ENCODE assay signal across 1 cellular context in the genomic region with DNA sequence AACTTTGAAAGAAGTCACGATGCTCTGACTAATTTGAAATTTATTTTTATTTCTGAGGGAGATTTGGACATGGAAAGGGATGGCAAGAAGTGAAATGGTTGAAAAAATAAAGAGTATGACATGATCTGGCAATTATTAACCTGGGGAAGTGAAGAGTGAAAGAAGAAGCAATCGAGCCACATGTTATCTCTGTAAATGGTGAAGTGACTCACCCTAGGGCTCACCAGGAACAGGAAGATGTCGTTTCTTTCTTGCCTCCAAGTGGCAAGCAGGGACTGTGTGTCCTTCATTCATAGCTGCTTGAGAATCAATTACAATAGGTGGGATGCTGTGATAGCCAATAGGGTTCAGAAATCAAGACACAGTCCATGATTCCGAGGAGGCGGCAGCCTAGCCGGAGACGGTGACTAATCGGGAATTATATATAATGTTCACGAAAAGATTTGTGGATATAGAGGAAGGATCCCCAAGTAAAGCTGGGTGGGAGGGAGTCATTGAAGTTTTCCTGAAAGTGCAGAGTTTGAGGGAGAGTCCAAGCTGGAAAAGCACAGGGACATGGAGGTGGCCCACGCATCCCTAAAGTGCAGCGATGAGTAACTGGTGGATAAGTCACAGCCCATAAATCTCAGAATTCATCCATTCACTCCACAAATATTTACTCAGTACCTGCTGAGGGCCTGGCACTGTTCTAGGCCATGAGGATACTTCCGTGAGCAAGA.
TF ChIP-seq lines count a peak whose summit lies in the region.

No MANE protein-coding gene starts in this region.

TF ChIP-seq in HepG2, 621 proteins besides CTCF, POLR2A, EP300 and RAD21 (continues in another document):
- TF ChIP-seq SSRP1 (CRISPR knock-in tag; IDR thresholded peaks at IDR 0.05) (0 out of 2 replicates have a peak, but pooled peaks have one; percentile 74), ZNF383 (CRISPR knock-in tag; IDR thresholded peaks at IDR 0.05; ENCODE audit: borderline replicate concordance) (0 out of 2 replicates have a peak, but pooled peaks have one; percentile 29), ZEB1 (IDR thresholded peaks at IDR 0.05; ENCODE audit: insufficient replicate concordance, low read depth) (no peak), DNMT1 (CRISPR knock-in tag; IDR thresholded peaks at IDR 0.05) (no peak), ZNF382 (CRISPR knock-in tag; IDR thresholded peaks at IDR 0.05; ENCODE audit: borderline replicate concordance) (no peak), ZNF816 (CRISPR knock-in tag; IDR thresholded peaks at IDR 0.05; ENCODE audit: borderline replicate concordance) (no peak), ZNF546 (CRISPR knock-in tag; conservative IDR thresholded peaks at IDR 0.05) (no peak), MZF1 (CRISPR knock-in tag; IDR thresholded peaks at IDR 0.05; ENCODE audit: borderline replicate concordance) (no peak), ZFYVE20 (CRISPR knock-in tag; IDR thresholded peaks at IDR 0.05; ENCODE audit: borderline replicate concordance, low read depth) (no peak), NFIC (IDR thresholded peaks at IDR 0.05; ENCODE audit: low read length) (0 out of 2 replicates have a peak, but pooled peaks have one; percentile 27), RARA (CRISPR knock-in tag; IDR thresholded peaks at IDR 0.05) (peak; percentile 45), POLR2G (IDR thresholded peaks at IDR 0.05; ENCODE audit: low read depth, low read length) (peak; percentile 48), HNRNPUL1 (IDR thresholded peaks at IDR 0.05; ENCODE audit: low read depth, low read length) (0 out of 2 replicates have a peak, but pooled peaks have one; percentile 35), IRF2 (CRISPR knock-in tag; IDR thresholded peaks at IDR 0.05) (0 out of 2 replicates have a peak, but pooled peaks have one; percentile 27), FOXA3 (CRISPR knock-in tag; IDR thresholded peaks at IDR 0.05) (peak; percentile 76), IKZF1 (IDR thresholded peaks at IDR 0.05) (no peak), KDM2A (CRISPR knock-in tag; IDR thresholded peaks at IDR 0.05; ENCODE audit: borderline replicate concordance, low read depth) (0 out of 2 replicates have a peak, but pooled peaks have one; percentile 31), ZNF468 (CRISPR knock-in tag; IDR thresholded peaks at IDR 0.05) (no peak), BRD4 (CRISPR knock-in tag; IDR thresholded peaks at IDR 0.05) (no peak)
- TF ChIP-seq, protein P1, sequence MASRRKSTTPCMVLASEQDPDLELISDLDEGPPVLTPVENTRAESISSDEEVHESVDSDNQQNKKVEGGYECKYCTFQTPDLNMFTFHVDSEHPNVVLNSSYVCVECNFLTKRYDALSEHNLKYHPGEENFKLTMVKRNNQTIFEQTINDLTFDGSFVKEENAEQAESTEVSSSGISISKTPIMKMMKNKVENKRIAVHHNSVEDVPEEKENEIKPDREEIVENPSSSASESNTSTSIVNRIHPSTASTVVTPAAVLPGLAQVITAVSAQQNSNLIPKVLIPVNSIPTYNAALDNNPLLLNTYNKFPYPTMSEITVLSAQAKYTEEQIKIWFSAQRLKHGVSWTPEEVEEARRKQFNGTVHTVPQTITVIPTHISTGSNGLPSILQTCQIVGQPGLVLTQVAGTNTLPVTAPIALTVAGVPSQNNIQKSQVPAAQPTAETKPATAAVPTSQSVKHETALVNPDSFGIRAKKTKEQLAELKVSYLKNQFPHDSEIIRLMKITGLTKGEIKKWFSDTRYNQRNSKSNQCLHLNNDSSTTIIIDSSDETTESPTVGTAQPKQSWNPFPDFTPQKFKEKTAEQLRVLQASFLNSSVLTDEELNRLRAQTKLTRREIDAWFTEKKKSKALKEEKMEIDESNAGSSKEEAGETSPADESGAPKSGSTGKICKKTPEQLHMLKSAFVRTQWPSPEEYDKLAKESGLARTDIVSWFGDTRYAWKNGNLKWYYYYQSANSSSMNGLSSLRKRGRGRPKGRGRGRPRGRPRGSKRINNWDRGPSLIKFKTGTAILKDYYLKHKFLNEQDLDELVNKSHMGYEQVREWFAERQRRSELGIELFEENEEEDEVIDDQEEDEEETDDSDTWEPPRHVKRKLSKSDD (CRISPR knock-in tag; IDR thresholded peaks at IDR 0.05; ENCODE audit: low read depth): no peak
- TF ChIP-seq, protein P2, sequence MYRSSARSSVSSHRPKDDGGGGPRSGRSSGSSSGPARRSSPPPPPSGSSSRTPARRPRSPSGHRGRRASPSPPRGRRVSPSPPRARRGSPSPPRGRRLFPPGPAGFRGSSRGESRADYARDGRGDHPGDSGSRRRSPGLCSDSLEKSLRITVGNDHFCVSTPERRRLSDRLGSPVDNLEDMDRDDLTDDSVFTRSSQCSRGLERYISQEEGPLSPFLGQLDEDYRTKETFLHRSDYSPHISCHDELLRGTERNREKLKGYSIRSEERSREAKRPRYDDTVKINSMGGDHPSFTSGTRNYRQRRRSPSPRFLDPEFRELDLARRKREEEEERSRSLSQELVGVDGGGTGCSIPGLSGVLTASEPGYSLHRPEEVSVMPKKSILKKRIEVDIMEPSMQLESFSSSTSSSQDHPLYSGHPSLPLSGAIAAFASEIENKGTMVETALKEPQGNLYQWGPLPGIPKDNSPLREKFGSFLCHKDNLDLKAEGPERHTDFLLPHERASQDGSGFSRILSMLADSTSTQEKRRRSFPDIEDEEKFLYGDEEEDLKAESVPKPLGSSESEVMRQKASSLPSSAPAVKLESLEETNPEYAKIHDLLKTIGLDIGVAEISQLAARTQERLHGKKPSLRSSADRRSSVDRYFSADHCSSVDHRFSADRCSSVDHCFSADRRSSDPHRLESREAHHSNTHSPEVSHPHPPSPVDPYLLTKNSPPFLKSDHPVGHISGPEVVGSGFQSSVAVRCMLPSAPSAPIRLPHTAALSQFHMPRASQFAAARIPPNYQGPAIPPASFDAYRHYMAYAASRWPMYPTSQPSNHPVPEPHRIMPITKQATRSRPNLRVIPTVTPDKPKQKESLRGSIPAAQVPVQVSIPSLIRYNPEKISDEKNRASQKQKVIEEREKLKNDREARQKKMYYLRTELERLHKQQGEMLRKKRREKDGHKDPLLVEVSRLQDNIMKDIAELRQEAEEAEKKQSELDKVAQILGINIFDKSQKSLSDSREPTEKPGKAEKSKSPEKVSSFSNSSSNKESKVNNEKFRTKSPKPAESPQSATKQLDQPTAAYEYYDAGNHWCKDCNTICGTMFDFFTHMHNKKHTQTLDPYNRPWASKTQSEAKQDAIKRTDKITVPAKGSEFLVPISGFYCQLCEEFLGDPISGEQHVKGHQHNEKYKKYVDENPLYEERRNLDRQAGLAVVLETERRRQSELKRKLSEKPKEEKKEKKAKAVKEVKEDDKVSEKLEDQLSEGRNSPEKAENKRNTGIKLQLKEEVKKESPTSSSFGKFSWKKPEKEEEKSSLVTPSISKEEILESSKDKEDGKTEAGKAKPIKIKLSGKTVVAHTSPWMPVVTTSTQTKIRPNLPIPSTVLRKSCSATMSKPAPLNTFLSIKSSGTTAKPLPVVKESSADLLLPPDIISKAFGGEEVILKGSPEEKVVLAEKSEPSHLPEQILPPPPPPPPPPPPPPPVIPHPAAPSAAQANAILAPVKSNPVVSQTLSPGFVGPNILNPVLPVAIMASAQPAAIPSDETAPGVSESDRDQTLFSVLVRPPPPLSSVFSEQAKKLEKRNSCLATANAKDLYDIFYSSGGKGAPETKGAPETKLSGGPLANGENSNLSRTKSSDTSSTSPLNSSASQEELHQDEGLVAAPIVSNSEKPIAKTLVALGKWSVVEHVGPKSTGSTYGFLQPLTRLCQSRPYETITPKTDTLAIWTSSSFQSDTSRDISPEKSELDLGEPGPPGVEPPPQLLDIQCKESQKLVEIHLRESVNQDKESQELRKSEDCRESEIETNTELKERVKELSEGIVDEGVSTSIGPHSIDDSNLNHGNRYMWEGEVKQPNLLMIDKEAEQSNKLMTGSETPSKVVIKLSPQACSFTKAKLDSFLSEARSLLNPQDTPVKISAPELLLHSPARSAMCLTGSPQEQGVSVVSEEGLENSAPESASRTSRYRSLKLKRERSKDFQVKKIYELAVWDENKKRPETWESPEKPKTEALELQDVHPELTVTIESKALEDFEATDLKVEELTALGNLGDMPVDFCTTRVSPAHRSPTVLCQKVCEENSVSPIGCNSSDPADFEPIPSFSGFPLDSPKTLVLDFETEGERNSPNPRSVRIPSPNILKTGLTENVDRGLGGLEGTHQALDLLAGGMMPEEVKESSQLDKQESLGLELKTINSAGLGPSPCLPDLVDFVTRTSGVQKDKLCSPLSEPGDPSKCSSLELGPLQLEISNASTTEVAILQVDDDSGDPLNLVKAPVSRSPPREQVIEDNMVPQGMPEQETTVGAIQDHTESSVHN (CRISPR knock-in tag; IDR thresholded peaks at IDR 0.05): no peak
- TF ChIP-seq, protein P3, sequence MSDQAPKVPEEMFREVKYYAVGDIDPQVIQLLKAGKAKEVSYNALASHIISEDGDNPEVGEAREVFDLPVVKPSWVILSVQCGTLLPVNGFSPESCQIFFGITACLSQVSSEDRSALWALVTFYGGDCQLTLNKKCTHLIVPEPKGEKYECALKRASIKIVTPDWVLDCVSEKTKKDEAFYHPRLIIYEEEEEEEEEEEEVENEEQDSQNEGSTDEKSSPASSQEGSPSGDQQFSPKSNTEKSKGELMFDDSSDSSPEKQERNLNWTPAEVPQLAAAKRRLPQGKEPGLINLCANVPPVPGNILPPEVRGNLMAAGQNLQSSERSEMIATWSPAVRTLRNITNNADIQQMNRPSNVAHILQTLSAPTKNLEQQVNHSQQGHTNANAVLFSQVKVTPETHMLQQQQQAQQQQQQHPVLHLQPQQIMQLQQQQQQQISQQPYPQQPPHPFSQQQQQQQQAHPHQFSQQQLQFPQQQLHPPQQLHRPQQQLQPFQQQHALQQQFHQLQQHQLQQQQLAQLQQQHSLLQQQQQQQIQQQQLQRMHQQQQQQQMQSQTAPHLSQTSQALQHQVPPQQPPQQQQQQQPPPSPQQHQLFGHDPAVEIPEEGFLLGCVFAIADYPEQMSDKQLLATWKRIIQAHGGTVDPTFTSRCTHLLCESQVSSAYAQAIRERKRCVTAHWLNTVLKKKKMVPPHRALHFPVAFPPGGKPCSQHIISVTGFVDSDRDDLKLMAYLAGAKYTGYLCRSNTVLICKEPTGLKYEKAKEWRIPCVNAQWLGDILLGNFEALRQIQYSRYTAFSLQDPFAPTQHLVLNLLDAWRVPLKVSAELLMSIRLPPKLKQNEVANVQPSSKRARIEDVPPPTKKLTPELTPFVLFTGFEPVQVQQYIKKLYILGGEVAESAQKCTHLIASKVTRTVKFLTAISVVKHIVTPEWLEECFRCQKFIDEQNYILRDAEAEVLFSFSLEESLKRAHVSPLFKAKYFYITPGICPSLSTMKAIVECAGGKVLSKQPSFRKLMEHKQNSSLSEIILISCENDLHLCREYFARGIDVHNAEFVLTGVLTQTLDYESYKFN (CRISPR knock-in tag; conservative IDR thresholded peaks at IDR 0.05): peak; percentile 52; the same call in 1 of the 2 replicates
- TF ChIP-seq, protein P4, sequence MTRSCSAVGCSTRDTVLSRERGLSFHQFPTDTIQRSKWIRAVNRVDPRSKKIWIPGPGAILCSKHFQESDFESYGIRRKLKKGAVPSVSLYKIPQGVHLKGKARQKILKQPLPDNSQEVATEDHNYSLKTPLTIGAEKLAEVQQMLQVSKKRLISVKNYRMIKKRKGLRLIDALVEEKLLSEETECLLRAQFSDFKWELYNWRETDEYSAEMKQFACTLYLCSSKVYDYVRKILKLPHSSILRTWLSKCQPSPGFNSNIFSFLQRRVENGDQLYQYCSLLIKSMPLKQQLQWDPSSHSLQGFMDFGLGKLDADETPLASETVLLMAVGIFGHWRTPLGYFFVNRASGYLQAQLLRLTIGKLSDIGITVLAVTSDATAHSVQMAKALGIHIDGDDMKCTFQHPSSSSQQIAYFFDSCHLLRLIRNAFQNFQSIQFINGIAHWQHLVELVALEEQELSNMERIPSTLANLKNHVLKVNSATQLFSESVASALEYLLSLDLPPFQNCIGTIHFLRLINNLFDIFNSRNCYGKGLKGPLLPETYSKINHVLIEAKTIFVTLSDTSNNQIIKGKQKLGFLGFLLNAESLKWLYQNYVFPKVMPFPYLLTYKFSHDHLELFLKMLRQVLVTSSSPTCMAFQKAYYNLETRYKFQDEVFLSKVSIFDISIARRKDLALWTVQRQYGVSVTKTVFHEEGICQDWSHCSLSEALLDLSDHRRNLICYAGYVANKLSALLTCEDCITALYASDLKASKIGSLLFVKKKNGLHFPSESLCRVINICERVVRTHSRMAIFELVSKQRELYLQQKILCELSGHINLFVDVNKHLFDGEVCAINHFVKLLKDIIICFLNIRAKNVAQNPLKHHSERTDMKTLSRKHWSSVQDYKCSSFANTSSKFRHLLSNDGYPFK (CRISPR knock-in tag; IDR thresholded peaks at IDR 0.05; ENCODE audit: borderline replicate concordance): no peak
- TF ChIP-seq, protein P5, sequence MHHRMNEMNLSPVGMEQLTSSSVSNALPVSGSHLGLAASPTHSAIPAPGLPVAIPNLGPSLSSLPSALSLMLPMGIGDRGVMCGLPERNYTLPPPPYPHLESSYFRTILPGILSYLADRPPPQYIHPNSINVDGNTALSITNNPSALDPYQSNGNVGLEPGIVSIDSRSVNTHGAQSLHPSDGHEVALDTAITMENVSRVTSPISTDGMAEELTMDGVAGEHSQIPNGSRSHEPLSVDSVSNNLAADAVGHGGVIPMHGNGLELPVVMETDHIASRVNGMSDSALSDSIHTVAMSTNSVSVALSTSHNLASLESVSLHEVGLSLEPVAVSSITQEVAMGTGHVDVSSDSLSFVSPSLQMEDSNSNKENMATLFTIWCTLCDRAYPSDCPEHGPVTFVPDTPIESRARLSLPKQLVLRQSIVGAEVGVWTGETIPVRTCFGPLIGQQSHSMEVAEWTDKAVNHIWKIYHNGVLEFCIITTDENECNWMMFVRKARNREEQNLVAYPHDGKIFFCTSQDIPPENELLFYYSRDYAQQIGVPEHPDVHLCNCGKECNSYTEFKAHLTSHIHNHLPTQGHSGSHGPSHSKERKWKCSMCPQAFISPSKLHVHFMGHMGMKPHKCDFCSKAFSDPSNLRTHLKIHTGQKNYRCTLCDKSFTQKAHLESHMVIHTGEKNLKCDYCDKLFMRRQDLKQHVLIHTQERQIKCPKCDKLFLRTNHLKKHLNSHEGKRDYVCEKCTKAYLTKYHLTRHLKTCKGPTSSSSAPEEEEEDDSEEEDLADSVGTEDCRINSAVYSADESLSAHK (CRISPR knock-in tag; IDR thresholded peaks at IDR 0.05; ENCODE audit: borderline replicate concordance): no peak
- TF ChIP-seq, protein P6, sequence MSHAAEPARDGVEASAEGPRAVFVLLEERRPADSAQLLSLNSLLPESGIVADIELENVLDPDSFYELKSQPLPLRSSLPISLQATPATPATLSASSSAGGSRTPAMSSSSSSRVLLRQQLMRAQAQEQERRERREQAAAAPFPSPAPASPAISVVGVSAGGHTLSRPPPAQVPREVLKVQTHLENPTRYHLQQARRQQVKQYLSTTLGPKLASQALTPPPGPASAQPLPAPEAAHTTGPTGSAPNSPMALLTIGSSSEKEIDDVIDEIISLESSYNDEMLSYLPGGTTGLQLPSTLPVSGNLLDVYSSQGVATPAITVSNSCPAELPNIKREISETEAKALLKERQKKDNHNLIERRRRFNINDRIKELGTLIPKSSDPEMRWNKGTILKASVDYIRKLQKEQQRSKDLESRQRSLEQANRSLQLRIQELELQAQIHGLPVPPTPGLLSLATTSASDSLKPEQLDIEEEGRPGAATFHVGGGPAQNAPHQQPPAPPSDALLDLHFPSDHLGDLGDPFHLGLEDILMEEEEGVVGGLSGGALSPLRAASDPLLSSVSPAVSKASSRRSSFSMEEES (CRISPR knock-in tag; IDR thresholded peaks at IDR 0.05): peak; percentile 32; the same call in 1 of the 2 replicates
- TF ChIP-seq, protein P7, sequence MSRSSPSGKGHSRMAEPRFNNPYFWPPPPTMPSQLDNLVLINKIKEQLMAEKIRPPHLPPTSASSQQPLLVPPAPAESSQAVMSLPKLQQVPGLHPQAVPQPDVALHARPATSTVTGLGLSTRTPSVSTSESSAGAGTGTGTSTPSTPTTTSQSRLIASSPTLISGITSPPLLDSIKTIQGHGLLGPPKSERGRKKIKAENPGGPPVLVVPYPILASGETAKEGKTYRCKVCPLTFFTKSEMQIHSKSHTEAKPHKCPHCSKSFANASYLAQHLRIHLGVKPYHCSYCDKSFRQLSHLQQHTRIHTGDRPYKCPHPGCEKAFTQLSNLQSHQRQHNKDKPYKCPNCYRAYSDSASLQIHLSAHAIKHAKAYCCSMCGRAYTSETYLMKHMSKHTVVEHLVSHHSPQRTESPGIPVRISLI (CRISPR knock-in tag; IDR thresholded peaks at IDR 0.05; ENCODE audit: borderline replicate concordance): peak; percentile 27; the same call in 1 of the 2 replicates
